1 cellular context compared by ENCODE assay signal in the genomic region with DNA sequence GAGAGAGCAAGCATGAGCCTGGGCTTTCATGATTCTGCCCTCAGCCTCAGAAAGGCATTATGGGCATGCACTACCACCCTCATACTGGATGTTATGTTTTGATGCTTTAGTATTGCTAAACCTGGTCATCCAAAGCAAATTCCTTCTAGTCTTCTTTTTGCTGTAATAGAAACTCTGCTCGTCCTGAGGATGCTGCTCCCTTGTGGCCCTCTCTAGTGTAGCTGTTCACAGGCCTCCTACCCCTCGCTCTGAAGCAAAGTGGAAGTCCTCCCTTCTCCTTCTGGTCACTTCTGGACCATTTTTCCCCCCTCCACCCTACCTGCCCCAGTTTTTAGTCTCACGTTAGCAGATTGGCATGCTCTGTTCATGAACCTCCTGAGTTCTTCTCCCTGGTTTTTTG.
TF ChIP-seq lines count a peak whose summit lies in the region.

No MANE protein-coding gene starts in this region.

TF ChIP-seq in HCT116, 20 proteins besides CTCF, POLR2A, EP300 and RAD21:
- TF ChIP-seq CBX3 (IDR thresholded peaks at IDR 0.05; ENCODE audit: low read depth) (no peak), POLR2AphosphoS5 (IDR thresholded peaks at IDR 0.05; ENCODE audit: low read depth, low read length) (no peak)
